ENCODE assay signal across 2 cellular contexts in genomic region chr11:60515144-60515855, GRCh38.
TF ChIP-seq lines count a peak whose summit lies in the region.

Gene MS4A13, plus strand, starts transcription at chr11:60515392. Its CDS starts 2,692 bp downstream, at chr11:60518084.

TF ChIP-seq in K562, 482 proteins besides CTCF, POLR2A, EP300 and RAD21 (continued from another document and continues in another):
- no peak for TF ChIP-seq ZNF407 (IDR thresholded peaks at IDR 0.05; ENCODE audit: low read depth)
- no peak for TF ChIP-seq DDX20 (tag; IDR thresholded peaks at IDR 0.05; ENCODE audit: low read depth)
- no peak for TF ChIP-seq TSC22D4 (tag; IDR thresholded peaks at IDR 0.05)
- no peak for TF ChIP-seq CCAR2 (IDR thresholded peaks at IDR 0.05; ENCODE audit: low read depth, low read length)
- TF ChIP-seq PATZ1 (CRISPR knock-in tag; IDR thresholded peaks at IDR 0.05; ENCODE audit: borderline replicate concordance): no peak
- TF ChIP-seq L3MBTL2 (IDR thresholded peaks at IDR 0.05): peak; percentile 95
- TF ChIP-seq EP400 (IDR thresholded peaks at IDR 0.05): peak; percentile 10; the same call in 1 of the 2 replicates
- TF ChIP-seq DNMT1 (IDR thresholded peaks at IDR 0.05): no peak
- no peak for TF ChIP-seq SLC30A9 (CRISPR knock-in tag; IDR thresholded peaks at IDR 0.05)
- no peak for TF ChIP-seq SMAD2 (IDR thresholded peaks at IDR 0.05; ENCODE audit: low read depth, low read length)
- peak; percentile 93 to 94 for TF ChIP-seq NRF1 (conservative IDR thresholded peaks at IDR 0.05 in 1 of 2, IDR thresholded peaks at IDR 0.05 in 1 of 2)
- no peak for TF ChIP-seq ZBTB33 (CRISPR knock-in tag; IDR thresholded peaks at IDR 0.05)
- no peak for TF ChIP-seq SMARCE1 (IDR thresholded peaks at IDR 0.05)
- TF ChIP-seq ZNF217 (CRISPR knock-in tag; IDR thresholded peaks at IDR 0.05): no peak

TF ChIP-seq in WTC11, 78 proteins besides CTCF, POLR2A, EP300 and RAD21 (continued from another document):
- TF ChIP-seq CREM (CRISPR knock-in tag; IDR thresholded peaks at IDR 0.05): no peak
- TF ChIP-seq OVOL2 (CRISPR knock-in tag; IDR thresholded peaks at IDR 0.05; ENCODE audit: borderline replicate concordance): no peak
- no peak for TF ChIP-seq ZNF532 (CRISPR knock-in tag; IDR thresholded peaks at IDR 0.05; ENCODE audit: borderline replicate concordance)
